ENCODE assay signal across 8 cellular contexts in the genomic region with DNA sequence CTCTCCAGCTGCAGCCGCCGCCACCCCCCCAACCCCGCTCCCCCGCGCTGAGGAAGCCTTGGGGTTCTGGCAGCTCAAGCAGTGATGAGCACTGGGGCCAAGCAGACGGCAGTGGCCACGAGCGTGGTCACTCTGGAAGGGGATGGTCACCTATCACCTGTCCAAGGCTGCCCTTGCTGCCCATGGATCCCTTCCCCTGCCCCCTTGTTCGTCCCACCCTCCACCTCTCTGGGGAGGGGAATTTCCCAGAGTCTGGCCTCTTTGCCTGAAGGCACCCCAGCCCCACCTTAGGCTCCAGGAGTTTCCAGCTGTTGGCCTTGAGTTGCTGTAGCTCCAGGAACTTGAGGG. TPM values are rescaled to one million over a fixed set of nuclear protein-coding genes. Genes with fewer than 3 reads are reported as not detected.
DNase-seq lines count a peak whose midpoint lies in the region; ATAC-seq, FAIRE-seq and TF ChIP-seq lines count a peak whose summit lies in the region.

No MANE protein-coding gene starts in this region.

- no peak overlapping the region for H3K4me3 ChIP-seq in astrocyte (ENCODE audit: insufficient read depth, low read depth, low read length)
- peak overlapping the region; percentile 66 for H3K4me3 ChIP-seq in mononuclear cell (ENCODE audit: low read length)

- no peaks in the 10 kb centered on the region for H3K36me3 ChIP-seq in astrocyte (ENCODE audit: insufficient read depth, low read length)

- no peak for FAIRE-seq in astrocyte (lab: Jason Lieb, UNC)

- H3K36me3 Mint-ChIP-seq in stimulated activated naive CD8-positive, alpha-beta T cell treated with anti-CD3 and anti-CD28 coated beads, Interleukin-15, Interleukin-2, amounts not matched to agents 100 ng/mL and 50 ng/mL, for 24 hours (ENCODE audit: low read depth): no peaks in the 10 kb centered on the region
- H3K36me3 Mint-ChIP-seq in astrocyte (ENCODE audit: low read depth, unreplicated experiment): no peaks in the 10 kb centered on the region

- peak overlapping the region; percentile 81 for H3K4me3 Mint-ChIP-seq in stimulated activated naive CD8-positive, alpha-beta T cell treated with anti-CD3 and anti-CD28 coated beads, Interleukin-15, Interleukin-2, amounts not matched to agents 100 ng/mL and 50 ng/mL, for 24 hours
- no peak overlapping the region for H3K4me3 Mint-ChIP-seq in astrocyte (ENCODE audit: unreplicated experiment)

- no peaks in the 10 kb centered on the region for H4K20me1 ChIP-seq in astrocyte (ENCODE audit: insufficient read depth, low read length)

- H3K4me1 Mint-ChIP-seq in stimulated activated naive CD8-positive, alpha-beta T cell treated with anti-CD3 and anti-CD28 coated beads, Interleukin-15, Interleukin-2, amounts not matched to agents 100 ng/mL and 50 ng/mL, for 24 hours (ENCODE audit: low read depth): peaks cover 38% of the 10 kb centered on the region
- no peaks in the 10 kb centered on the region for H3K4me1 Mint-ChIP-seq in astrocyte (ENCODE audit: low read depth, unreplicated experiment)

- H3K9me3 ChIP-seq in astrocyte (ENCODE audit: insufficient read depth, low read depth, low read length) (no peaks in the 10 kb centered on the region), mononuclear cell (ENCODE audit: low read depth, low read length) (no peaks in the 10 kb centered on the region)

- peak overlapping the region; percentile 99 for H2AFZ ChIP-seq in astrocyte (ENCODE audit: low read depth, low read length)

- H3K27me3 Mint-ChIP-seq in stimulated activated naive CD8-positive, alpha-beta T cell treated with anti-CD3 and anti-CD28 coated beads, Interleukin-15, Interleukin-2, amounts not matched to agents 100 ng/mL and 50 ng/mL, for 24 hours: peaks cover 6% of the 10 kb centered on the region
- peaks cover 46% of the 10 kb centered on the region for H3K27me3 Mint-ChIP-seq in astrocyte (ENCODE audit: low read depth, unreplicated experiment)

- no peaks in the 10 kb centered on the region for H3K79me2 ChIP-seq in astrocyte (ENCODE audit: insufficient read depth, low read length)

- no peak for TF ChIP-seq CTCF in astrocyte (IDR thresholded peaks at IDR 0.05; ENCODE audit: insufficient read depth, low read depth, low read length)

- peak overlapping the region; percentile 77 for H3K9ac ChIP-seq in astrocyte (ENCODE audit: low read length)

- H3K27me3 ChIP-seq in astrocyte (ENCODE audit: insufficient read depth, low read length): peaks cover 18% of the 10 kb centered on the region
- no peaks in the 10 kb centered on the region for H3K27me3 ChIP-seq in mononuclear cell (ENCODE audit: insufficient read depth, low read length)

- H3K4me1 ChIP-seq in astrocyte (ENCODE audit: insufficient read depth, low read length) (peaks cover 3% of the 10 kb centered on the region), mononuclear cell (ENCODE audit: insufficient read depth, low read length) (peaks cover 35% of the 10 kb centered on the region)

- no peaks in the 10 kb centered on the region for H3K9me3 Mint-ChIP-seq in stimulated activated naive CD8-positive, alpha-beta T cell treated with anti-CD3 and anti-CD28 coated beads, Interleukin-15, Interleukin-2, amounts not matched to agents 100 ng/mL and 50 ng/mL, for 24 hours
- no peaks in the 10 kb centered on the region for H3K9me3 Mint-ChIP-seq in astrocyte (ENCODE audit: unreplicated experiment)

- DNase-seq in stimulated activated naive CD8-positive, alpha-beta T cell treated with anti-CD3 and anti-CD28 coated beads, Interleukin-15, Interleukin-2, amounts not matched to agents 100 U/mL and 50 U/mL, for 24 hours: no peak
- DNase-seq in astrocyte (ENCODE audit: low read depth) (no peak), NCI-H1092 (lab: John Stamatoyannopoulos, UW) (no peak), RPMI8226 (no peak)

- peak overlapping the region; percentile 96 for H3K4me2 ChIP-seq in astrocyte (ENCODE audit: low read length)

- ATAC-seq in stimulated activated naive CD8-positive, alpha-beta T cell treated with anti-CD3 and anti-CD28 coated beads, Interleukin-15, Interleukin-2, amounts not matched to agents 100 U/mL and 50 U/mL, for 24 hours: no peak
- no peak for ATAC-seq in GM21529 (IDR thresholded peaks at IDR 0.05; ENCODE audit: unreplicated experiment)
- no peak for ATAC-seq in GM21360 (IDR thresholded peaks at IDR 0.05; ENCODE audit: unreplicated experiment)

- H3K27ac Mint-ChIP-seq in stimulated activated naive CD8-positive, alpha-beta T cell treated with anti-CD3 and anti-CD28 coated beads, Interleukin-15, Interleukin-2, amounts not matched to agents 100 ng/mL and 50 ng/mL, for 24 hours: no peak overlapping the region
- H3K27ac Mint-ChIP-seq in astrocyte (ENCODE audit: unreplicated experiment): no peak overlapping the region

- H3K27ac ChIP-seq in astrocyte (ENCODE audit: low read depth, low read length): no peak overlapping the region

RNA-seq across cellular contexts. Expression of a gene that starts 7.2 kb away (rescaled TPM):
- 38.1 and 43.6 TPM in 2 replicates for total RNA-seq in astrocyte
- 22.1 TPM for total RNA-seq in mononuclear cell
